In genomic region chr15:98292442-98293240, GRCh38 we compare ENCODE assay signal across 1 cellular context.
TF ChIP-seq lines count a peak whose summit lies in the region.

No MANE protein-coding gene starts in this region.

TF ChIP-seq in SK-N-SH treated with all-trans-retinoic acid at 6 μM for 48 hours, 23 proteins besides CTCF, POLR2A, EP300 and RAD21 (continued from another document):
- TF ChIP-seq CREB5 (CRISPR knock-in tag; IDR thresholded peaks at IDR 0.05; ENCODE audit: low read depth), result no peak
- TF ChIP-seq, protein P1, sequence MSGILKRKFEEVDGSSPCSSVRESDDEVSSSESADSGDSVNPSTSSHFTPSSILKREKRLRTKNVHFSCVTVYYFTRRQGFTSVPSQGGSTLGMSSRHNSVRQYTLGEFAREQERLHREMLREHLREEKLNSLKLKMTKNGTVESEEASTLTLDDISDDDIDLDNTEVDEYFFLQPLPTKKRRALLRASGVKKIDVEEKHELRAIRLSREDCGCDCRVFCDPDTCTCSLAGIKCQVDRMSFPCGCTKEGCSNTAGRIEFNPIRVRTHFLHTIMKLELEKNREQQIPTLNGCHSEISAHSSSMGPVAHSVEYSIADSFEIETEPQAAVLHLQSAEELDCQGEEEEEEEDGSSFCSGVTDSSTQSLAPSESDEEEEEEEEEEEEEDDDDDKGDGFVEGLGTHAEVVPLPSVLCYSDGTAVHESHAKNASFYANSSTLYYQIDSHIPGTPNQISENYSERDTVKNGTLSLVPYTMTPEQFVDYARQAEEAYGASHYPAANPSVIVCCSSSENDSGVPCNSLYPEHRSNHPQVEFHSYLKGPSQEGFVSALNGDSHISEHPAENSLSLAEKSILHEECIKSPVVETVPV (CRISPR knock-in tag; IDR thresholded peaks at IDR 0.05), result no peak
- TF ChIP-seq ZNF565 (CRISPR knock-in tag; conservative IDR thresholded peaks at IDR 0.05; ENCODE audit: low read depth), result no peak
- TF ChIP-seq OSR1 (CRISPR knock-in tag; IDR thresholded peaks at IDR 0.05), result no peak
- no peak for TF ChIP-seq PPARA (CRISPR knock-in tag; IDR thresholded peaks at IDR 0.05; ENCODE audit: borderline replicate concordance)
- no peak for TF ChIP-seq ESRRG (CRISPR knock-in tag; IDR thresholded peaks at IDR 0.05)
